In genomic region chr6:136546321-136546720, GRCh38 we compare ENCODE assay signal across 1 cellular context.
TF ChIP-seq lines count a peak whose summit lies in the region.

No MANE protein-coding gene starts in this region.

TF ChIP-seq in HepG2, 621 proteins besides CTCF, POLR2A, EP300 and RAD21 (continued from another document):
- TF ChIP-seq, protein P1, sequence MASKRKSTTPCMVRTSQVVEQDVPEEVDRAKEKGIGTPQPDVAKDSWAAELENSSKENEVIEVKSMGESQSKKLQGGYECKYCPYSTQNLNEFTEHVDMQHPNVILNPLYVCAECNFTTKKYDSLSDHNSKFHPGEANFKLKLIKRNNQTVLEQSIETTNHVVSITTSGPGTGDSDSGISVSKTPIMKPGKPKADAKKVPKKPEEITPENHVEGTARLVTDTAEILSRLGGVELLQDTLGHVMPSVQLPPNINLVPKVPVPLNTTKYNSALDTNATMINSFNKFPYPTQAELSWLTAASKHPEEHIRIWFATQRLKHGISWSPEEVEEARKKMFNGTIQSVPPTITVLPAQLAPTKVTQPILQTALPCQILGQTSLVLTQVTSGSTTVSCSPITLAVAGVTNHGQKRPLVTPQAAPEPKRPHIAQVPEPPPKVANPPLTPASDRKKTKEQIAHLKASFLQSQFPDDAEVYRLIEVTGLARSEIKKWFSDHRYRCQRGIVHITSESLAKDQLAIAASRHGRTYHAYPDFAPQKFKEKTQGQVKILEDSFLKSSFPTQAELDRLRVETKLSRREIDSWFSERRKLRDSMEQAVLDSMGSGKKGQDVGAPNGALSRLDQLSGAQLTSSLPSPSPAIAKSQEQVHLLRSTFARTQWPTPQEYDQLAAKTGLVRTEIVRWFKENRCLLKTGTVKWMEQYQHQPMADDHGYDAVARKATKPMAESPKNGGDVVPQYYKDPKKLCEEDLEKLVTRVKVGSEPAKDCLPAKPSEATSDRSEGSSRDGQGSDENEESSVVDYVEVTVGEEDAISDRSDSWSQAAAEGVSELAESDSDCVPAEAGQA (IDR thresholded peaks at IDR 0.05; ENCODE audit: low read depth), result no peak
- TF ChIP-seq, protein P1 (CRISPR knock-in tag; IDR thresholded peaks at IDR 0.05; ENCODE audit: borderline replicate concordance), result no peak
- TF ChIP-seq NFKBIZ (CRISPR knock-in tag; IDR thresholded peaks at IDR 0.05) (no peak), NPAS2 (CRISPR knock-in tag; IDR thresholded peaks at IDR 0.05; ENCODE audit: borderline replicate concordance) (no peak), IKZF4 (CRISPR knock-in tag; IDR thresholded peaks at IDR 0.05; ENCODE audit: borderline replicate concordance, low read depth, not compliant biosample characterization) (no peak), ZNF143 (CRISPR knock-in tag; IDR thresholded peaks at IDR 0.05) (no peak), FOXA1 (IDR thresholded peaks at IDR 0.05) (no peak), FOXA1 (CRISPR knock-in tag; IDR thresholded peaks at IDR 0.05) (no peak), ZNF224 (CRISPR knock-in tag; IDR thresholded peaks at IDR 0.05) (no peak), SMYD3 (CRISPR knock-in tag; IDR thresholded peaks at IDR 0.05) (no peak), DBP (CRISPR knock-in tag; IDR thresholded peaks at IDR 0.05; ENCODE audit: not compliant biosample characterization) (no peak), FOXM1 (CRISPR knock-in tag; IDR thresholded peaks at IDR 0.05) (no peak), BATF2 (CRISPR knock-in tag; IDR thresholded peaks at IDR 0.05) (no peak), CBX2 (IDR thresholded peaks at IDR 0.05; ENCODE audit: low read depth, low read length) (no peak), CBX2 (CRISPR knock-in tag; IDR thresholded peaks at IDR 0.05; ENCODE audit: low read depth) (no peak), CHCHD3 (CRISPR knock-in tag; IDR thresholded peaks at IDR 0.05) (no peak)
TF ChIP-seq in HepG2: peak in this region for 0.
